18 cellular contexts compared by ENCODE assay signal in the genomic region with DNA sequence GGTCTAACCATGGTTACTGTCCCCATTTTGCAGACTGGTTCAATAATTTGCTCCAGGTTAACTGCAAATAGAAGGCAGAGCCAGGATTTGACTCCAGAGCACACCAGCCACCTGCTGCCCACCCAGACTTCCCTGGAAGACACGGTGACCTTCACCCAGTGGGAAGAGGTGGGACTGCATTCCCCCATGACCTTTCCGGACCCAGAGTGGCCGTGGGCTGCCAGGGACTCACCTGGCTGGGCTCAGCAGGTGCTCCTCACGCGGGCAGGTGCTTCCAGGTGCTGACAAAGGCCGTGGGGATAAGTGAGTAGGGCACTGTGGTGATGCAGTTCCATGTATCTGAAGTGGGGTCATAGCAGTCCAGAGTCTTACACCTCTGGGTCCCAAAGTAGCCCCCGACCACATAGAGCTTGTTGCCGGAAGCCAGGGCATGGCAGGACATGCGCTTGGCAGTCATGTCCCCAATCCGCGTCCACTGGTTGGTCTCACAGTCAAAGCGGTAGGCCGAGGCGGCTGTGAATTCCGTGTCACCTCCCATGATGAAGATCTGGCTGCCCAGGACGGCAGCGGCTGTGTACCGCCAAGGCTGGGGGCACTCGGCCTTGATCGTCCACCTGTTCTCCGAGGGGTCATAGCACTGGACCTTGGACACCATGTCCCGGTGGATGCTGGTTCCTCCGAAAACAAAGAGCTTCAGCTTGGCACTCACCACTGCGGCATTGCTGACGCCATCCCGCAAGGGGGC. TPM values are rescaled to one million over a fixed set of nuclear protein-coding genes. Genes with fewer than 3 reads are reported as not detected.
DNase-seq lines count a peak whose midpoint lies in the region; ATAC-seq and TF ChIP-seq lines count a peak whose summit lies in the region.
"Had no signal": no experiment of that assay in that cellular context is flagged by ENCODE, and none has a peak within 500 bp of the region (broad histone marks: within the 10 kb centered on the region; RNA-seq: fewer than 3 reads in every experiment).

No MANE protein-coding gene starts in this region.

- H3K36me3 Mint-ChIP-seq in WTC11: peaks cover 15% of the 10 kb centered on the region; the same call in 1 of the 2 replicates
- no peaks in the 10 kb centered on the region for H3K36me3 Mint-ChIP-seq in activated CD4-positive, alpha-beta T cell treated with anti-CD3 and anti-CD28 coated beads, Interleukin-2, amount 10 ng/mL, durations not matched to agents 7 days and 5 days (ENCODE audit: low read depth)

- DNase-seq in right cardiac atrium (peak in 2 of 3 donors; percentile 48 to 54), left cardiac atrium (no peak), WTC11 (ENCODE audit: low spot score) (no peak), posterior vena cava (ENCODE audit: low spot score) (peak; percentile 73), foreskin keratinocyte (no peak), NCI-H2227 treated with DMSO at 0.1 percent for 48 hours (lab: John Stamatoyannopoulos, UW) (no peak)
- no peak for DNase-seq in activated CD4-positive, alpha-beta T cell treated with anti-CD3 and anti-CD28 coated beads, Interleukin-2, amount 10 ng/mL, durations not matched to agents 7 days and 5 days
- DNase-seq: 8988T; CD8-positive, alpha-beta T cell; DMS 273 treated with DMSO at 0.1 percent for 48 hours; DMS53; DND-41; EL; HCEC 1CT had no signal

- CTCF ChIA-PET in WTC11 (lab: Charles Lee): interaction anchor here (1.3 kb wide), 1 partner anchor 10 kb away, joined by 4 read pairs; no protein-coding TSS in a partner anchor
- CTCF ChIA-PET in activated CD4-positive, alpha-beta T cell treated with anti-CD3 and anti-CD28 coated beads, Interleukin-2, amount 10 ng/mL, durations not matched to agents 7 days and 5 days (lab: Charles Lee): interaction anchor here (0.8 kb wide), 1 partner anchor 15 kb away, joined by 3 read pairs; no protein-coding TSS in a partner anchor

- POLR2A ChIA-PET in WTC11 (lab: Charles Lee): no interaction called here
- POLR2A ChIA-PET in activated CD4-positive, alpha-beta T cell treated with anti-CD3 and anti-CD28 coated beads, Interleukin-2, amount 10 ng/mL, durations not matched to agents 7 days and 5 days (lab: Charles Lee): no interaction called here

- no peak for TF ChIP-seq CTCF in WTC11 (IDR thresholded peaks at IDR 0.05)
- no peak for TF ChIP-seq CTCF in liver (IDR thresholded peaks at IDR 0.05; ENCODE audit: low read depth, low read length, missing input control)
- TF ChIP-seq CTCF in foreskin keratinocyte (conservative IDR thresholded peaks at IDR 0.05): no peak

- H3K9me3 ChIP-seq in right cardiac atrium (ENCODE audit: control insufficient read depth, low read length) (no peaks in the 10 kb centered on the region), liver (ENCODE audit: control insufficient read depth in 4 of 4, low read length in 3 of 4) (no peaks in the 10 kb centered on the region)

- peaks cover 25% of the 10 kb centered on the region for H3K4me1 ChIP-seq in right cardiac atrium (ENCODE audit: control insufficient read depth, insufficient read depth, low read length)
- H3K4me1 ChIP-seq in liver (ENCODE audit: control insufficient read depth in 4 of 4, insufficient read depth in 4 of 4, low read length in 3 of 4): peaks cover 9 to 47% (median 37%) of the 10 kb centered on the region in 4 donors
- H3K4me1 ChIP-seq in foreskin keratinocyte: peaks cover 7% of the 10 kb centered on the region

- H3K27me3 ChIP-seq in right cardiac atrium (ENCODE audit: control insufficient read depth, insufficient read depth) (no peaks in the 10 kb centered on the region), liver (ENCODE audit: control insufficient read depth in 4 of 4, insufficient read depth in 4 of 4, low read length in 3 of 4) (no peaks in the 10 kb centered on the region), foreskin keratinocyte (no peaks in the 10 kb centered on the region)
- H3K27me3 ChIP-seq: BLaER1 treated with 17β-estradiol and CSF1 and Interleukin-3, amounts not matched to agents 10 nM and 100 nM had no signal

- H3K4me3 Mint-ChIP-seq in WTC11: no peak overlapping the region
- H3K4me3 Mint-ChIP-seq in activated CD4-positive, alpha-beta T cell treated with anti-CD3 and anti-CD28 coated beads, Interleukin-2, amount 10 ng/mL, durations not matched to agents 7 days and 5 days: no peak overlapping the region
- H3K4me3 Mint-ChIP-seq: B cell; CD8-positive, alpha-beta T cell; IgD-negative memory B cell had no signal

- peaks cover 34% of the 10 kb centered on the region for H3K4me1 Mint-ChIP-seq in WTC11
- no peaks in the 10 kb centered on the region for H3K4me1 Mint-ChIP-seq in activated CD4-positive, alpha-beta T cell treated with anti-CD3 and anti-CD28 coated beads, Interleukin-2, amount 10 ng/mL, durations not matched to agents 7 days and 5 days
- H3K4me1 Mint-ChIP-seq: B cell, IgD-negative memory B cell had no signal

- no peak overlapping the region for H3K27ac Mint-ChIP-seq in WTC11
- H3K27ac Mint-ChIP-seq in activated CD4-positive, alpha-beta T cell treated with anti-CD3 and anti-CD28 coated beads, Interleukin-2, amount 10 ng/mL, durations not matched to agents 7 days and 5 days: no peak overlapping the region
- H3K27ac Mint-ChIP-seq: B cell; CD8-positive, alpha-beta T cell; IgD-negative memory B cell had no signal

- H3K4me3 ChIP-seq in right cardiac atrium (ENCODE audit: low read length) (no peak overlapping the region), liver (ENCODE audit: low read depth in 1 of 3, low read length in 3 of 3) (no peak overlapping the region)
- H3K4me3 ChIP-seq: BLaER1 treated with 17β-estradiol and CSF1 and Interleukin-3, amounts not matched to agents 10 nM and 100 nM had no signal

- no peaks in the 10 kb centered on the region for H3K9me3 Mint-ChIP-seq in WTC11
- no peaks in the 10 kb centered on the region for H3K9me3 Mint-ChIP-seq in activated CD4-positive, alpha-beta T cell treated with anti-CD3 and anti-CD28 coated beads, Interleukin-2, amount 10 ng/mL, durations not matched to agents 7 days and 5 days
- H3K9me3 Mint-ChIP-seq: CD8-positive, alpha-beta T cell; IgD-negative memory B cell had no signal

- intact Hi-C loops in right cardiac atrium (cut with DNase I) (no loop called here), left cardiac atrium (cut with DNase I) (loop anchor here in 1 of 2 donors (10.0 kb wide), 1 partner anchor 67 kb away; no protein-coding TSS in a partner anchor), posterior vena cava (cut with DNase I) (no loop called here)

- H3K27ac ChIP-seq in right cardiac atrium (ENCODE audit: low read length): no peak overlapping the region
- no peak overlapping the region for H3K27ac ChIP-seq in liver (ENCODE audit: low read depth in 1 of 2, low read length in 2 of 2)
- H3K27ac ChIP-seq in foreskin keratinocyte: no peak overlapping the region

- WGBS in right cardiac atrium: 99% methylated on average over 26 of the region's 26 CpGs
- WGBS in liver: 91% methylated on average over 26 of the region's 26 CpGs

- H3K27me3 Mint-ChIP-seq in WTC11 (ENCODE audit: low read depth): no peaks in the 10 kb centered on the region
- H3K27me3 Mint-ChIP-seq in activated CD4-positive, alpha-beta T cell treated with anti-CD3 and anti-CD28 coated beads, Interleukin-2, amount 10 ng/mL, durations not matched to agents 7 days and 5 days: no peaks in the 10 kb centered on the region
- H3K27me3 Mint-ChIP-seq: B cell, IgD-negative memory B cell had no signal

- no peak for TF ChIP-seq RAD21 in liver (IDR thresholded peaks at IDR 0.05)

- H3K36me3 ChIP-seq in liver (ENCODE audit: control insufficient read depth in 4 of 4, insufficient read depth in 3 of 4, low read depth in 1 of 4, low read length in 3 of 4): peaks cover 0 to 8% (median 0%) of the 10 kb centered on the region in 4 donors

- H3K9ac ChIP-seq in liver (ENCODE audit: low read depth in 1 of 2, low read length in 2 of 2): no peak overlapping the region
- H3K9ac ChIP-seq: BLaER1 treated with 17β-estradiol and CSF1 and Interleukin-3, amounts not matched to agents 10 nM and 100 nM had no signal

- ATAC-seq in right cardiac atrium: no peak
- no peak for ATAC-seq in left cardiac atrium
- ATAC-seq in WTC11: no peak
- ATAC-seq in foreskin keratinocyte: no peak
- ATAC-seq: CD8-positive, alpha-beta T cell had no signal

TF ChIP-seq in WTC11, 78 proteins besides CTCF, POLR2A, EP300 and RAD21 (continues in another document):
- TF ChIP-seq FOXP1 (CRISPR knock-in tag; IDR thresholded peaks at IDR 0.05; ENCODE audit: borderline replicate concordance) (0 out of 2 replicates have a peak, but pooled peaks have one; percentile 26), ZBTB43 (CRISPR knock-in tag; IDR thresholded peaks at IDR 0.05) (no peak)

TF ChIP-seq in liver, 16 proteins besides CTCF, POLR2A, EP300 and RAD21 (continues in another document):
- no peak for TF ChIP-seq NR2F2 (IDR thresholded peaks at IDR 0.05)
- TF ChIP-seq SP1 (IDR thresholded peaks at IDR 0.05): no peak

RNA-seq across cellular contexts. Expression of gene KLHL25, which starts 26.8 kb away (rescaled TPM):
- 1 to 10 TPM; 3.4 to 6.6 (median 5.3) TPM for total RNA-seq in right cardiac atrium
- polyA plus RNA-seq in right cardiac atrium: 4.1 TPM
- 1 to 10 TPM; 5.9 to 7.3 TPM for total RNA-seq in left cardiac atrium
- total RNA-seq in WTC11 (2021): 14.1 to 15.8 TPM (median 15.0 TPM) in 3 replicates
- 10 to 100 TPM in 1 of 2 donors, 1 to 10 TPM in 1; 2.3 to 34.2 TPM for total RNA-seq in liver
- 10 to 100 TPM in 1 of 2 donors, 1 to 10 TPM in 1; 3.8 to 19.0 TPM for polyA plus RNA-seq in liver
- total RNA-seq in posterior vena cava: 10 to 100 TPM; 10.0 to 10.3 TPM
- 4.9 and 6.2 TPM in 2 replicates for total RNA-seq in foreskin keratinocyte
- polyA plus RNA-seq in foreskin keratinocyte: 4.0 and 4.1 TPM in 2 replicates
- 1 to 10 TPM; 7.4 to 8.0 TPM for total RNA-seq in activated CD4-positive, alpha-beta T cell treated with anti-CD3 and anti-CD28 coated beads, Interleukin-2, amount 10 ng/mL, durations not matched to agents 7 days and 5 days

Comparison
In these comparisons a context has a peak if more than half of its experiments do, and no peak if none do; other contexts are left out.
1. DNase-seq: peak in right cardiac atrium (2 of 3) and posterior vena cava (single experiment); none in left cardiac atrium (single experiment), WTC11 (single experiment), foreskin keratinocyte (0 of 2), activated CD4-positive, alpha-beta T cell treated with anti-CD3 and anti-CD28 coated beads, Interleukin-2, amount 10 ng/mL, durations not matched to agents 7 days and 5 days (single experiment) and NCI-H2227 treated with DMSO at 0.1 percent for 48 hours (single experiment).